In the genomic region with DNA sequence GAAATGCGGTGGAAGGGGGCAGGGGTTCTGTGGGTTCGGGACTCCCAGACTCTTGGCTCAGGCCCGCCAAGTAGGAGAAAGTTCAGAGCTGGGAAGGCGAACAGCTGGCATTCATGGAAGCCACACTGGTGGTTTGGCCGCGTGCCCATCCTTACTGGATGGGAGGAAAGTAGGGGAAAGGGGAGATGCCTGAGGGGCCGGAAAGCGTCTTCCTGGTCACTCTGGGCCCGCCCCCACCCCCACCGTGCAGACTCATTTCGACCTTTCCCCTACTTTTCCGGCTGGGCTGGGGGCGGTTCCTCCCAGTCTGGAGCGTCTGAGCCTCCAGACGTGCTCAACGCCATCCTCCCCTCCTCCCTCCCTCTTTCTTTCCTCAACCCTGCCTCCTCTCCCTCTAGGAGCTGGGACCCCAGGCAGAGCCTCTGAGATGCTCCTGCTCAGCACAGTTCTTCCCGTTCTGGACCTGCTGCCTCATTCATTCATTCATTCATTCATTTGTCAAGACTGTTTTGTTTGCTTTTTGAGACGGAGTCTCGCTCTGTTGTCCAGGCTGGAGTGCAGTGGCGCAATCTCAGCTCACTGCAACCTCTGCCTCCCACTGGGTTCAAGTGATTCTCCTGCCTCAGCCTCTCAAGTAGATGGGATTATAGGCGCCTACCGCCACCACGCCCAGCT, we compare ENCODE assay signal across 8 cellular contexts. TPM values are rescaled to one million over a fixed set of nuclear protein-coding genes. Genes with fewer than 3 reads are reported as not detected.
DNase-seq lines count a peak whose midpoint lies in the region; ATAC-seq and TF ChIP-seq lines count a peak whose summit lies in the region.
"Had no signal": no experiment of that assay in that cellular context is flagged by ENCODE, and none has a peak within 500 bp of the region (broad histone marks: within the 10 kb centered on the region; RNA-seq: fewer than 3 reads in every experiment).

No MANE protein-coding gene starts in this region.

- H3K36me3 ChIP-seq in SK-N-MC (ENCODE audit: insufficient read depth, low read length), result no peaks in the 10 kb centered on the region; the same call in 1 of the 2 replicates

- H3K36me3 Mint-ChIP-seq in nephron (ENCODE audit: low read depth) (peaks cover 22% of the 10 kb centered on the region), T-cell (no peaks in the 10 kb centered on the region)
- peaks cover 0 to 3% (median 0%) of the 10 kb centered on the region in 3 donors for H3K36me3 Mint-ChIP-seq in naive thymus-derived CD8-positive, alpha-beta T cell

- no peak for ATAC-seq in naive thymus-derived CD8-positive, alpha-beta T cell
- ATAC-seq in T-cell (replicated peaks in 1 of 4), result no peak

- H3K9me3 ChIP-seq in SK-N-MC (ENCODE audit: low read depth, low read length), result no peaks in the 10 kb centered on the region

- CTCF ChIA-PET in T-cell (lab: Charles Lee), result interaction anchor here in 1 of 2 donors (0.6 kb wide), 1 partner anchor 111 kb away, joined by 3 read pairs; no protein-coding TSS in a partner anchor

- no peaks in the 10 kb centered on the region for H3K9me3 Mint-ChIP-seq in nephron
- no peaks in the 10 kb centered on the region for H3K9me3 Mint-ChIP-seq in naive thymus-derived CD8-positive, alpha-beta T cell
- H3K9me3 Mint-ChIP-seq in T-cell, result no peaks in the 10 kb centered on the region
- H3K9me3 Mint-ChIP-seq: activated B cell treated with CpG ODN at 0.5 μM for 24 hours had no signal

- H3K4me3 ChIP-seq in HFF-Myc (replicated peaks; ENCODE audit: low read depth, low read length) (no peak overlapping the region), SK-N-MC (peak overlapping the region; percentile 69)

- TF ChIP-seq CTCF in HFF-Myc (IDR thresholded peaks at IDR 0.05; ENCODE audit: low read depth, low read length, missing control alignments) (no peak), nephron (IDR thresholded peaks at IDR 0.05; ENCODE audit: unreplicated experiment in 3 of 3) (no peak)

- POLR2A ChIA-PET in naive thymus-derived CD8-positive, alpha-beta T cell (lab: Charles Lee), result no interaction called here
- POLR2A ChIA-PET in T-cell (lab: Charles Lee), result interaction anchor here in 1 of 2 donors (0.6 kb wide), 1 partner anchor 59 kb away, joined by 4 read pairs; no protein-coding TSS in a partner anchor

- peak overlapping the region; percentile 75 to 91 (median 84) for H3K4me3 Mint-ChIP-seq in nephron
- peak overlapping the region in 1 of 10 donors; percentile 67 for H3K4me3 Mint-ChIP-seq in naive thymus-derived CD8-positive, alpha-beta T cell
- H3K4me3 Mint-ChIP-seq in T-cell, result no peak overlapping the region
- H3K4me3 Mint-ChIP-seq: activated B cell treated with CpG ODN at 0.5 μM for 24 hours had no signal

- H3K27ac Mint-ChIP-seq in nephron (peak overlapping the region; percentile 99 to 100 (median 99)), T-cell (no peak overlapping the region)
- peak overlapping the region in 2 of 10 donors; percentile 53 to 69 for H3K27ac Mint-ChIP-seq in naive thymus-derived CD8-positive, alpha-beta T cell
- H3K27ac Mint-ChIP-seq: activated B cell treated with CpG ODN at 0.5 μM for 24 hours had no signal

- H3K27me3 Mint-ChIP-seq in nephron (ENCODE audit: low read depth), result no peaks in the 10 kb centered on the region
- H3K27me3 Mint-ChIP-seq in naive thymus-derived CD8-positive, alpha-beta T cell, result peaks cover 7 to 59% (median 38%) of the 10 kb centered on the region in 5 donors
- peaks cover 26 to 46% of the 10 kb centered on the region in 2 donors for H3K27me3 Mint-ChIP-seq in T-cell

- DNase-seq in HFF-Myc (ENCODE audit: extremely low read depth, low read depth) (peak; percentile 90), SK-N-MC (ENCODE audit: low read depth, low spot score) (no peak), fibroblast of peridontal ligament (ENCODE audit: extremely low read depth) (peak; percentile 95), SKM-1 (lab: John Stamatoyannopoulos, UW; ENCODE audit: unreplicated experiment) (no peak), T-cell (no peak)
- DNase-seq in naive thymus-derived CD8-positive, alpha-beta T cell, result no peak
- DNase-seq: activated B cell treated with CpG ODN at 0.5 μM for 24 hours had no signal

- no peak overlapping the region for H3K9ac ChIP-seq in SK-N-MC (ENCODE audit: insufficient read length)

- H3K4me1 Mint-ChIP-seq in nephron, result peaks cover 41% of the 10 kb centered on the region
- H3K4me1 Mint-ChIP-seq in naive thymus-derived CD8-positive, alpha-beta T cell, result peaks cover 6 to 14% (median 11%) of the 10 kb centered on the region in 4 donors
- peaks cover 6 to 15% (median 12%) of the 10 kb centered on the region in 3 donors for H3K4me1 Mint-ChIP-seq in T-cell

- 0 out of 2 replicates have a peak overlapping the region, but pooled peaks have one; percentile 42 for H3K27ac ChIP-seq in SK-N-MC

RNA-seq across cellular contexts. Expression of a gene that starts 3.5 kb away (rescaled TPM):
- not detected for total RNA-seq in naive thymus-derived CD8-positive, alpha-beta T cell
- polyA plus RNA-seq in naive thymus-derived CD8-positive, alpha-beta T cell, result under 1 TPM in 1 of 3 donors, not detected in 2; 0.23 TPM
- under 1 TPM in 2 of 5 donors, not detected in 3; 0.18 to 0.19 TPM for total RNA-seq in T-cell
- total RNA-seq: activated B cell treated with CpG ODN at 0.5 μM for 24 hours had no signal

RNA-seq across cellular contexts. Expression of a gene that starts 22.7 kb away (rescaled TPM):
- total RNA-seq in naive thymus-derived CD8-positive, alpha-beta T cell, result 100 to 1,000 TPM; 108 to 112 TPM
- polyA plus RNA-seq in naive thymus-derived CD8-positive, alpha-beta T cell, result 10 to 100 TPM; 46.9 to 73.6 (median 53.9) TPM
- 100 to 1,000 TPM in 3 of 5 donors, 10 to 100 TPM in 2; 87.5 to 125 (median 116) TPM for total RNA-seq in T-cell

RNA-seq across cellular contexts. Expression of a gene that starts 24.4 kb away (rescaled TPM):
- total RNA-seq in naive thymus-derived CD8-positive, alpha-beta T cell, result 1 to 10 TPM; 1.4 to 3.3 TPM
- polyA plus RNA-seq in naive thymus-derived CD8-positive, alpha-beta T cell, result 1 to 10 TPM in 2 of 3 donors, under 1 TPM in 1; 0.82 to 2.3 (median 1.5) TPM
- 1 to 10 TPM in 4 of 5 donors, under 1 TPM in 1; 0.88 to 5.5 (median 4.4) TPM for total RNA-seq in T-cell

RNA-seq across cellular contexts. Expression of a gene that starts 45.6 kb away (rescaled TPM):
- total RNA-seq in naive thymus-derived CD8-positive, alpha-beta T cell, result 10 to 100 TPM; 25.8 to 31.4 TPM
- polyA plus RNA-seq in naive thymus-derived CD8-positive, alpha-beta T cell, result 10 to 100 TPM; 21.1 to 40.1 (median 38.2) TPM
- total RNA-seq in T-cell, result 10 to 100 TPM; 20.6 to 40.7 (median 35.6) TPM

RNA-seq across cellular contexts. Expression of a gene that starts 46.2 kb away (rescaled TPM):
- 1,000 to 10,000 TPM; 3,024 to 3,108 TPM for total RNA-seq in naive thymus-derived CD8-positive, alpha-beta T cell
- polyA plus RNA-seq in naive thymus-derived CD8-positive, alpha-beta T cell, result 1,000 to 10,000 TPM; 3,764 to 4,165 (median 4,042) TPM
- 1,000 to 10,000 TPM; 2,995 to 3,551 (median 3,317) TPM for total RNA-seq in T-cell

Comparison
In these comparisons a context has a peak if more than half of its experiments do, and no peak if none do; other contexts are left out.
1. DNase-seq: peak in HFF-Myc (single experiment) and fibroblast of peridontal ligament (single experiment); none in SK-N-MC (single experiment), naive thymus-derived CD8-positive, alpha-beta T cell (0 of 10), SKM-1 (single experiment) and T-cell (0 of 34).
2. H3K27ac Mint-ChIP-seq: peak in nephron (3 of 3); none in T-cell (0 of 2).
3. H3K4me3 Mint-ChIP-seq: peak in nephron (3 of 3); none in T-cell (0 of 3).